ENCODE assay signal across 24 cellular contexts in the genomic region with DNA sequence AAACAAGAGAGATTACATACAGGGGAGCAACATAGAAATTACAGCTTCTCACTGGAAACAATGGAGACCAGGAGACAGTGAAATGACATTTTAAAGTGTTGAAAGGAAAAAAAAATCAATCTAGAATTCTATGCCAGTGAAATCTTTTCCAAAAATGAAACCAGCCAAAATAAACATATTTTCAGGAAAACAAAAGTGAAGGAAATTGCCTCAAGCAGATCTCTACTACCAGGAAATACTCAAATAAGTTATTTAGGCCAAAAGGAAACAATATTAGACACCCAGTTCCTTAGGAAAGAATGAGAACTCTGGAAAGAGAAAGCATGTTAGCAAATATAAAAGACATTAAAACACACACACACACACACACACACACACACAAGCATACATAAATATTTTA.
"Had no signal": no experiment of that assay in that cellular context is flagged by ENCODE, and none has a peak within 500 bp of the region (broad histone marks: within the 10 kb centered on the region; RNA-seq: fewer than 3 reads in every experiment).

No MANE protein-coding gene starts in this region.

- H3K27me3 ChIP-seq: left lung had no signal

- H3K4me1 ChIP-seq: esophagus squamous epithelium, gastrocnemius medialis, heart left ventricle, left lung, lower lobe of right lung had no signal

- H3K9me3 ChIP-seq: esophagus squamous epithelium, gastrocnemius medialis, lower lobe of right lung had no signal

- H3K27ac ChIP-seq: coronary artery, dorsolateral prefrontal cortex, epithelial cell of prostate, esophagus squamous epithelium, gastrocnemius medialis, heart left ventricle, left lung, lower lobe of right lung had no signal

- H3K4me3 ChIP-seq: coronary artery, dorsolateral prefrontal cortex, esophagus squamous epithelium, gastrocnemius medialis, heart left ventricle, left lung, lower lobe of right lung had no signal

- ATAC-seq: esophagus mucosa; gastrocnemius medialis; heart left ventricle; left cardiac atrium; left lung; left ventricle myocardium superior; lower lobe of right lung; naive thymus-derived CD4-positive, alpha-beta T cell had no signal

- FAIRE-seq: colon, islet of Langerhans, keratinocyte had no signal

- DNase-seq: dorsolateral prefrontal cortex; effector CD4-positive, alpha-beta T cell; effector memory CD4-positive, alpha-beta T cell; erythroblast; esophagus squamous epithelium; foreskin fibroblast; foreskin melanocyte; gastrocnemius medialis; heart left ventricle; hippocampal formation; left cardiac atrium; left lung; left ventricle myocardium superior; lower lobe of right lung; mammary epithelial cell; mesendoderm; midbrain; naive thymus-derived CD4-positive, alpha-beta T cell had no signal

- H3K36me3 ChIP-seq: esophagus squamous epithelium, gastrocnemius medialis, heart left ventricle, left lung, lower lobe of right lung had no signal
